ENCODE assay signal across 18 cellular contexts in genomic region chr2:205845446-205845845, GRCh38.
"Had no signal": no experiment of that assay in that cellular context is flagged by ENCODE, and none has a peak within 500 bp of the region (broad histone marks: within the 10 kb centered on the region; RNA-seq: fewer than 3 reads in every experiment).

No MANE protein-coding gene starts in this region.

- H3K27ac ChIP-seq: RWPE1 had no signal

- DNase-seq: KBM-7, MV-4-11, NCI-H1048, NCI-H1105, NCI-H1417, NCI-H1436 treated with DMSO at 0.1 percent for 48 hours, NCI-H1694, NCI-H187 treated with DMSO at 0.1 percent for 48 hours, NCI-H2029 treated with DMSO at 0.1 percent for 48 hours, NCI-H2171 treated with DMSO at 0.1 percent for 48 hours, NCI-H345, NCI-H446 treated with DMSO at 0.1 percent for 48 hours, NCI-H510A treated with DMSO at 0.1 percent for 48 hours, NCI-H526, NCI-H82, PC-3, SHP77 had no signal
